ENCODE assay signal across 8 cellular contexts in the genomic region with DNA sequence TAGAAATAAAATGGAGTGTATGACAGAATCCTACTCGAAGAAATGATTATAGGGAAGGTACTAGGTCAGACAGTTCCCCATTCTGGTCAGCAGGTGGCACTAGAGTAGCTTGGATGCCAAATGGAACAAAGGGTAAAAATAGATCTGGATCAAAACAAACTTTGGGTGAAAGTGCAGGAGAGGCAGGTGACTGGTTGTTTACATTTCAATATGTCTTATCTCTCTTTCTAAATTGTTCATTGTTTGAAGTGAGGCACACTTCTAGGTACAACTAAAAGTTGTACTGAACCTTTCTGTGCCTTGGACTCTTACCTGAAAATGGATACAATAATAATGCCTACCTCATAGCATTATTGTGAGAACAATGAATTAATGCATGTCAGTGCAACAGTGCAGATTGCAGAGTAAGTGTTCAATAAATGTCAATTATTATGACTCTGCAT.
DNase-seq lines count a peak whose midpoint lies in the region; ATAC-seq and TF ChIP-seq lines count a peak whose summit lies in the region.

No MANE protein-coding gene starts in this region.

- H3K18ac ChIP-seq in mesenchymal stem cell (ENCODE audit: low read depth in 1 of 2, low read length in 2 of 2), result no peak overlapping the region

- no peak overlapping the region for H3K14ac ChIP-seq in mesenchymal stem cell (ENCODE audit: low read length in 2 of 2)

- peak; percentile 50 to 71 (median 58) for DNase-seq in CD4-positive, alpha-beta T cell
- peak; percentile 89 for DNase-seq in NCI-H748 treated with DMSO at 0.1 percent for 48 hours (lab: John Stamatoyannopoulos, UW)
- peak; percentile 78 for DNase-seq in activated CD4-positive, alpha-beta memory T cell treated with anti-CD3 and anti-CD28 coated beads for 36 hours
- peak; percentile 29 to 57 (median 29) for DNase-seq in effector memory CD4-positive, alpha-beta T cell
- DNase-seq in mesenchymal stem cell, result peak; percentile 67
- DNase-seq in stimulated activated CD8-positive, alpha-beta memory T cell treated with anti-CD3 and anti-CD28 coated beads, Interleukin-4, amount 100 ng/mL, for 1 hour (ENCODE audit: low read depth in 2 of 2, low spot score in 1 of 2), result peak; percentile 37 to 49

- no peak overlapping the region for H2BK120ac ChIP-seq in mesenchymal stem cell (ENCODE audit: low read depth, low read length)

- H2AK5ac ChIP-seq in mesenchymal stem cell (ENCODE audit: low read length, severe bottlenecking), result no peak overlapping the region

- POLR2A ChIA-PET in CD4-positive, alpha-beta T cell (lab: Charles Lee), result interaction anchor here (1.7 kb wide), 1 partner anchor 389 kb away, joined by 3 read pairs; no protein-coding TSS in a partner anchor
- POLR2A ChIA-PET in activated CD4-positive, alpha-beta memory T cell treated with anti-CD3 and anti-CD28 coated beads for 36 hours (lab: Charles Lee), result no interaction called here

- no peaks in the 10 kb centered on the region for H3K27me3 ChIP-seq in CD4-positive, alpha-beta T cell (ENCODE audit: control insufficient read depth, insufficient read depth, low read length)
- no peaks in the 10 kb centered on the region for H3K27me3 ChIP-seq in effector memory CD4-positive, alpha-beta T cell (replicated peaks; ENCODE audit: control insufficient read depth, insufficient read depth, low read length, poor library complexity, severe bottlenecking)
- no peaks in the 10 kb centered on the region for H3K27me3 ChIP-seq in mesenchymal stem cell (ENCODE audit: control insufficient read depth in 1 of 2, insufficient read depth in 1 of 2, low read length in 2 of 2)

- no peak overlapping the region for H3K27ac Mint-ChIP-seq in CD4-positive, alpha-beta T cell
- H3K27ac Mint-ChIP-seq in activated CD4-positive, alpha-beta memory T cell treated with anti-CD3 and anti-CD28 coated beads for 36 hours, result no peak overlapping the region

- no peak overlapping the region for H2AFZ ChIP-seq in mesenchymal stem cell (ENCODE audit: low read depth, low read length)

- no peaks in the 10 kb centered on the region for H3K36me3 ChIP-seq in effector memory CD4-positive, alpha-beta T cell (ENCODE audit: control insufficient read depth, insufficient read depth, low read length)
- no peaks in the 10 kb centered on the region for H3K36me3 ChIP-seq in mesenchymal stem cell (ENCODE audit: control insufficient read depth in 1 of 2, insufficient read depth in 2 of 2, low read depth in 1 of 2, low read length in 2 of 2)

- H3K79me1 ChIP-seq in mesenchymal stem cell (replicated peaks; ENCODE audit: low read length, poor library complexity, severe bottlenecking), result no peaks in the 10 kb centered on the region

- CTCF ChIA-PET in CD4-positive, alpha-beta T cell (lab: Charles Lee), result interaction anchor here (0.6 to 2.8 kb wide), 11 partner anchors 9 to 389 kb away, joined by 3 to 24 read pairs (median 4); a partner anchor contains a TSS
- CTCF ChIA-PET in activated CD4-positive, alpha-beta memory T cell treated with anti-CD3 and anti-CD28 coated beads for 36 hours (lab: Charles Lee), result interaction anchor here (0.6 to 5.5 kb wide), 27 partner anchors 9 to 398 kb away, joined by 3 to 119 read pairs (median 3); a partner anchor contains a TSS

- no peak overlapping the region for H2BK15ac ChIP-seq in mesenchymal stem cell (ENCODE audit: low read depth, poor library complexity, severe bottlenecking)

- no peaks in the 10 kb centered on the region for H3K9me3 Mint-ChIP-seq in CD4-positive, alpha-beta T cell
- no peaks in the 10 kb centered on the region for H3K9me3 Mint-ChIP-seq in activated CD4-positive, alpha-beta memory T cell treated with anti-CD3 and anti-CD28 coated beads for 36 hours

- H3K4me1 Mint-ChIP-seq in CD4-positive, alpha-beta T cell (ENCODE audit: low read depth), result peaks cover 6% of the 10 kb centered on the region
- peaks cover 4% of the 10 kb centered on the region for H3K4me1 Mint-ChIP-seq in activated CD4-positive, alpha-beta memory T cell treated with anti-CD3 and anti-CD28 coated beads for 36 hours (ENCODE audit: low read depth)

- H3K27me3 Mint-ChIP-seq in CD4-positive, alpha-beta T cell, result no peaks in the 10 kb centered on the region
- H3K27me3 Mint-ChIP-seq in activated CD4-positive, alpha-beta memory T cell treated with anti-CD3 and anti-CD28 coated beads for 36 hours, result peaks cover 2% of the 10 kb centered on the region

- WGBS in mesenchymal stem cell, result 28% methylated on average over 1 of the region's 1 CpG

- H4K8ac ChIP-seq in mesenchymal stem cell (ENCODE audit: low read length), result no peak overlapping the region

- H3K4me3 ChIP-seq in effector memory CD4-positive, alpha-beta T cell (ENCODE audit: insufficient read depth, low read depth, low read length, poor library complexity, severe bottlenecking), result no peak overlapping the region
- H3K4me3 ChIP-seq in mesenchymal stem cell (ENCODE audit: insufficient read depth in 1 of 2, low read depth in 1 of 2, low read length in 2 of 2), result no peak overlapping the region

- H3K23ac ChIP-seq in mesenchymal stem cell (ENCODE audit: low read length in 2 of 2), result no peak overlapping the region

- H2BK12ac ChIP-seq in mesenchymal stem cell (ENCODE audit: low read length in 2 of 2), result no peak overlapping the region

- no peak overlapping the region for H3K27ac ChIP-seq in CD4-positive, alpha-beta T cell (ENCODE audit: low read depth, low read length)
- H3K27ac ChIP-seq in effector memory CD4-positive, alpha-beta T cell (ENCODE audit: insufficient read depth, low read length, poor library complexity, severe bottlenecking), result no peak overlapping the region
- H3K27ac ChIP-seq in mesenchymal stem cell (ENCODE audit: low read length, poor library complexity, severe bottlenecking), result no peak overlapping the region

- peak; percentile 97 for TF ChIP-seq CTCF in CD4-positive, alpha-beta T cell (IDR thresholded peaks at IDR 0.05)

- no peaks in the 10 kb centered on the region for H3K36me3 Mint-ChIP-seq in CD4-positive, alpha-beta T cell (ENCODE audit: low read depth)
- H3K36me3 Mint-ChIP-seq in activated CD4-positive, alpha-beta memory T cell treated with anti-CD3 and anti-CD28 coated beads for 36 hours, result no peaks in the 10 kb centered on the region

- no peak overlapping the region for H3K4ac ChIP-seq in mesenchymal stem cell (ENCODE audit: low read depth in 1 of 2, low read length in 2 of 2)

- intact Hi-C loops in CD4-positive, alpha-beta T cell (cut with DNase I, micrococcal nuclease), result loop anchor here (1.0 to 5.0 kb wide), 4 partner anchors 170 to 390 kb away; no protein-coding TSS in a partner anchor
- intact Hi-C loops in activated CD4-positive, alpha-beta memory T cell treated with anti-CD3 and anti-CD28 coated beads for 36 hours (cut with micrococcal nuclease), result loop anchor here (1.0 to 5.0 kb wide), 4 partner anchors 170 to 390 kb away; a partner anchor contains a TSS

- no peaks in the 10 kb centered on the region for H3K9me3 ChIP-seq in CD4-positive, alpha-beta T cell (ENCODE audit: control insufficient read depth, low read length)
- no peaks in the 10 kb centered on the region for H3K9me3 ChIP-seq in effector memory CD4-positive, alpha-beta T cell (ENCODE audit: control insufficient read depth, low read length)
- no peaks in the 10 kb centered on the region for H3K9me3 ChIP-seq in mesenchymal stem cell (ENCODE audit: control insufficient read depth, low read length)

- H3K9ac ChIP-seq in mesenchymal stem cell (ENCODE audit: low read length), result no peak overlapping the region

- H3K4me1 ChIP-seq in effector memory CD4-positive, alpha-beta T cell (ENCODE audit: control insufficient read depth, insufficient read depth, low read length, poor library complexity, severe bottlenecking), result no peaks in the 10 kb centered on the region
- H3K4me1 ChIP-seq in mesenchymal stem cell (ENCODE audit: control insufficient read depth, insufficient read depth, low read depth, low read length), result peaks cover 2% of the 10 kb centered on the region

- H3K4me2 ChIP-seq in mesenchymal stem cell (ENCODE audit: low read length, poor library complexity, severe bottlenecking), result no peak overlapping the region

- ATAC-seq in CD4-positive, alpha-beta T cell (ENCODE audit: poor library complexity), result peak; percentile 97
- ATAC-seq in GM19395 (IDR thresholded peaks at IDR 0.05; ENCODE audit: unreplicated experiment) (peak; percentile 83), HG03571 (IDR thresholded peaks at IDR 0.05; ENCODE audit: unreplicated experiment) (peak; percentile 85)

- H4K91ac ChIP-seq in mesenchymal stem cell (ENCODE audit: low read length), result no peak overlapping the region

- no peak overlapping the region for H2BK5ac ChIP-seq in mesenchymal stem cell (ENCODE audit: low read depth, low read length, poor library complexity, severe bottlenecking)

- no peak overlapping the region for H3K4me3 Mint-ChIP-seq in CD4-positive, alpha-beta T cell
- no peak overlapping the region for H3K4me3 Mint-ChIP-seq in activated CD4-positive, alpha-beta memory T cell treated with anti-CD3 and anti-CD28 coated beads for 36 hours

Comparison
In these comparisons a context has a peak if more than half of its experiments do, and no peak if none do; other contexts are left out.
1. DNase-seq: peak in every context shown above with its lines; median percentile 89 in NCI-H748 treated with DMSO at 0.1 percent for 48 hours; 78 in activated CD4-positive, alpha-beta memory T cell treated with anti-CD3 and anti-CD28 coated beads for 36 hours; 67 in mesenchymal stem cell; 58 in CD4-positive, alpha-beta T cell; 43 in stimulated activated CD8-positive, alpha-beta memory T cell treated with anti-CD3 and anti-CD28 coated beads, Interleukin-4, amount 100 ng/mL, for 1 hour; 29 in effector memory CD4-positive, alpha-beta T cell.